2 cellular contexts compared by ENCODE assay signal in genomic region chr10:72524489-72524888, GRCh38.
TF ChIP-seq lines count a peak whose summit lies in the region.

No MANE protein-coding gene starts in this region.

TF ChIP-seq in K562, 482 proteins besides CTCF, POLR2A, EP300 and RAD21 (continued from another document):
- no peak for TF ChIP-seq SIN3A (IDR thresholded peaks at IDR 0.05; ENCODE audit: borderline replicate concordance in 2 of 2, control insufficient read depth in 1 of 2, low read depth in 2 of 2, low read length in 2 of 2)
- TF ChIP-seq FOXA1 (IDR thresholded peaks at IDR 0.05; ENCODE audit: borderline replicate concordance): no peak
- no peak for TF ChIP-seq MECOM (CRISPR knock-in tag; IDR thresholded peaks at IDR 0.05)

TF ChIP-seq in HepG2, 621 proteins besides CTCF, POLR2A, EP300 and RAD21 (continued from another document):
- TF ChIP-seq AHR (CRISPR knock-in tag; IDR thresholded peaks at IDR 0.05): no peak
